ENCODE assay signal across 1 cellular context in the genomic region with DNA sequence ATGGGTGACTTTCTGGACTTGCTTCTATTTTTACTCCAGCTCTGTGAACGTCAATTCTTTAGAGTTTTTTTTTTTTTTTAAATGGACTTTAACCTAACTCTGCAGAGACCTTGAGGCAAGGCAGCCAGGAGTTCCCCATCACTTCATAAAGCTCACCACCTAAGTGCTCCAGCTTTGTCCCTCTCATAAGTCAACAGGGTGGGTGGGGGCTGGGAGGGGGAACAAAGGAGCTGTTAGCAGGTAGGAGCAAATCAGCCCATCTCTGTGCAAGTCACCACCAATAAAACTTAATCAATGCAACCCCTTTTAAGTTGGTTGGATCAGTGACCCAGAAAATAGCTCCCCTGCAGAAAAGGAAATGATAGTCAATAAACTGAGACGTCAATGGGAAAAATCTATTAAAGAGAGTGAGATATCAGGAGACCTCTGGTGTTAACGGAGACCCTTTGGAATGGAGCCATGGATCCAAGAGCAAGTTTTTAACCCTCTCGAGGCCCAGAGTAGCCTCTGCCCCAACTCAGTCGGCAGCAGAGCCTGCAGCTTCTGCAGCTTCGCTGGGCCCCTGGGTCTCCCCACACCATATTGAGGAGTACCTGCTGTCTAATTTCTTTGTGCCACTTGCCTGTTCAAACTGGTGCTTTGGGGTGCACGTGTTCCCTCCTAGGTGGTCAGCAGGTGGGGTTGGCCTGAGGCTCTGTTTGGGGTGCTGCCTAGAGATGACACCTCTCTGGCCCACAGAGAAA.
TF ChIP-seq lines count a peak whose summit lies in the region.

No MANE protein-coding gene starts in this region.

TF ChIP-seq in HEK293, 187 proteins besides CTCF, POLR2A, EP300 and RAD21 (continued from another document and continues in another):
- TF ChIP-seq ZNF843 (tag by site-specific recombination; IDR thresholded peaks at IDR 0.05), result peak; percentile 97
- no peak for TF ChIP-seq ZNF174 (tag by site-specific recombination; IDR thresholded peaks at IDR 0.05)
- TF ChIP-seq, protein P1, sequence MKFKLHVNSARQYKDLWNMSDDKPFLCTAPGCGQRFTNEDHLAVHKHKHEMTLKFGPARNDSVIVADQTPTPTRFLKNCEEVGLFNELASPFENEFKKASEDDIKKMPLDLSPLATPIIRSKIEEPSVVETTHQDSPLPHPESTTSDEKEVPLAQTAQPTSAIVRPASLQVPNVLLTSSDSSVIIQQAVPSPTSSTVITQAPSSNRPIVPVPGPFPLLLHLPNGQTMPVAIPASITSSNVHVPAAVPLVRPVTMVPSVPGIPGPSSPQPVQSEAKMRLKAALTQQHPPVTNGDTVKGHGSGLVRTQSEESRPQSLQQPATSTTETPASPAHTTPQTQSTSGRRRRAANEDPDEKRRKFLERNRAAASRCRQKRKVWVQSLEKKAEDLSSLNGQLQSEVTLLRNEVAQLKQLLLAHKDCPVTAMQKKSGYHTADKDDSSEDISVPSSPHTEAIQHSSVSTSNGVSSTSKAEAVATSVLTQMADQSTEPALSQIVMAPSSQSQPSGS (tag by site-specific recombination; IDR thresholded peaks at IDR 0.05; ENCODE audit: low read depth), result 0 out of 2 replicates have a peak, but pooled peaks have one; percentile 31
- TF ChIP-seq, protein P2, sequence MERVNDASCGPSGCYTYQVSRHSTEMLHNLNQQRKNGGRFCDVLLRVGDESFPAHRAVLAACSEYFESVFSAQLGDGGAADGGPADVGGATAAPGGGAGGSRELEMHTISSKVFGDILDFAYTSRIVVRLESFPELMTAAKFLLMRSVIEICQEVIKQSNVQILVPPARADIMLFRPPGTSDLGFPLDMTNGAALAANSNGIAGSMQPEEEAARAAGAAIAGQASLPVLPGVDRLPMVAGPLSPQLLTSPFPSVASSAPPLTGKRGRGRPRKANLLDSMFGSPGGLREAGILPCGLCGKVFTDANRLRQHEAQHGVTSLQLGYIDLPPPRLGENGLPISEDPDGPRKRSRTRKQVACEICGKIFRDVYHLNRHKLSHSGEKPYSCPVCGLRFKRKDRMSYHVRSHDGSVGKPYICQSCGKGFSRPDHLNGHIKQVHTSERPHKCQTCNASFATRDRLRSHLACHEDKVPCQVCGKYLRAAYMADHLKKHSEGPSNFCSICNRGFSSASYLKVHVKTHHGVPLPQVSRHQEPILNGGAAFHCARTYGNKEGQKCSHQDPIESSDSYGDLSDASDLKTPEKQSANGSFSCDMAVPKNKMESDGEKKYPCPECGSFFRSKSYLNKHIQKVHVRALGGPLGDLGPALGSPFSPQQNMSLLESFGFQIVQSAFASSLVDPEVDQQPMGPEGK (tag by site-specific recombination; IDR thresholded peaks at IDR 0.05), result peak; percentile 35; the same call in 1 of the 2 replicates
- TF ChIP-seq ZNF341 (tag by site-specific recombination; IDR thresholded peaks at IDR 0.05; ENCODE audit: low read depth), result no peak
- no peak for TF ChIP-seq ZNF202 (tag by site-specific recombination; IDR thresholded peaks at IDR 0.05; ENCODE audit: borderline replicate concordance)
- TF ChIP-seq, protein P3, sequence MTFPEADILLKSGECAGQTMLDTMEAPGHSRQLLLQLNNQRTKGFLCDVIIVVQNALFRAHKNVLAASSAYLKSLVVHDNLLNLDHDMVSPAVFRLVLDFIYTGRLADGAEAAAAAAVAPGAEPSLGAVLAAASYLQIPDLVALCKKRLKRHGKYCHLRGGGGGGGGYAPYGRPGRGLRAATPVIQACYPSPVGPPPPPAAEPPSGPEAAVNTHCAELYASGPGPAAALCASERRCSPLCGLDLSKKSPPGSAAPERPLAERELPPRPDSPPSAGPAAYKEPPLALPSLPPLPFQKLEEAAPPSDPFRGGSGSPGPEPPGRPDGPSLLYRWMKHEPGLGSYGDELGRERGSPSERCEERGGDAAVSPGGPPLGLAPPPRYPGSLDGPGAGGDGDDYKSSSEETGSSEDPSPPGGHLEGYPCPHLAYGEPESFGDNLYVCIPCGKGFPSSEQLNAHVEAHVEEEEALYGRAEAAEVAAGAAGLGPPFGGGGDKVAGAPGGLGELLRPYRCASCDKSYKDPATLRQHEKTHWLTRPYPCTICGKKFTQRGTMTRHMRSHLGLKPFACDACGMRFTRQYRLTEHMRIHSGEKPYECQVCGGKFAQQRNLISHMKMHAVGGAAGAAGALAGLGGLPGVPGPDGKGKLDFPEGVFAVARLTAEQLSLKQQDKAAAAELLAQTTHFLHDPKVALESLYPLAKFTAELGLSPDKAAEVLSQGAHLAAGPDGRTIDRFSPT (tag by site-specific recombination; IDR thresholded peaks at IDR 0.05), result peak; percentile 66
- TF ChIP-seq, protein P4, sequence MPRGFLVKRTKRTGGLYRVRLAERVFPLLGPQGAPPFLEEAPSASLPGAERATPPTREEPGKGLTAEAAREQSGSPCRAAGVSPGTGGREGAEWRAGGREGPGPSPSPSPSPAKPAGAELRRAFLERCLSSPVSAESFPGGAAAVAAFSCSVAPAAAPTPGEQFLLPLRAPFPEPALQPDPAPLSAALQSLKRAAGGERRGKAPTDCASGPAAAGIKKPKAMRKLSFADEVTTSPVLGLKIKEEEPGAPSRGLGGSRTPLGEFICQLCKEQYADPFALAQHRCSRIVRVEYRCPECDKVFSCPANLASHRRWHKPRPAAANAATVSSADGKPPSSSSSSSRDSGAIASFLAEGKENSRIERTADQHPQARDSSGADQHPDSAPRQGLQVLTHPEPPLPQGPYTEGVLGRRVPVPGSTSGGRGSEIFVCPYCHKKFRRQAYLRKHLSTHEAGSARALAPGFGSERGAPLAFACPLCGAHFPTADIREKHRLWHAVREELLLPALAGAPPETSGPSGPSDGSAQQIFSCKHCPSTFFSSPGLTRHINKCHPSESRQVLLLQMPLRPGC (tag by site-specific recombination; IDR thresholded peaks at IDR 0.05), result peak; percentile 29; the same call in 1 of the 2 replicates
- 0 out of 2 replicates have a peak, but pooled peaks have one; percentile 16 for TF ChIP-seq ZSCAN16 (tag by site-specific recombination; IDR thresholded peaks at IDR 0.05)
- TF ChIP-seq FEZF1 (tag by site-specific recombination; IDR thresholded peaks at IDR 0.05), result peak; percentile 95
- peak; percentile 63; the same call in 1 of the 2 replicates for TF ChIP-seq ZEB2 (tag by site-specific recombination; IDR thresholded peaks at IDR 0.05)
- TF ChIP-seq, protein P5, sequence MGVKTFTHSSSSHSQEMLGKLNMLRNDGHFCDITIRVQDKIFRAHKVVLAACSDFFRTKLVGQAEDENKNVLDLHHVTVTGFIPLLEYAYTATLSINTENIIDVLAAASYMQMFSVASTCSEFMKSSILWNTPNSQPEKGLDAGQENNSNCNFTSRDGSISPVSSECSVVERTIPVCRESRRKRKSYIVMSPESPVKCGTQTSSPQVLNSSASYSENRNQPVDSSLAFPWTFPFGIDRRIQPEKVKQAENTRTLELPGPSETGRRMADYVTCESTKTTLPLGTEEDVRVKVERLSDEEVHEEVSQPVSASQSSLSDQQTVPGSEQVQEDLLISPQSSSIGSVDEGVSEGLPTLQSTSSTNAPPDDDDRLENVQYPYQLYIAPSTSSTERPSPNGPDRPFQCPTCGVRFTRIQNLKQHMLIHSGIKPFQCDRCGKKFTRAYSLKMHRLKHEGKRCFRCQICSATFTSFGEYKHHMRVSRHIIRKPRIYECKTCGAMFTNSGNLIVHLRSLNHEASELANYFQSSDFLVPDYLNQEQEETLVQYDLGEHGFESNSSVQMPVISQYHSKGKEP (tag by site-specific recombination; IDR thresholded peaks at IDR 0.05), result 0 out of 2 replicates have a peak, but pooled peaks have one; percentile 45
- TF ChIP-seq, protein P6, sequence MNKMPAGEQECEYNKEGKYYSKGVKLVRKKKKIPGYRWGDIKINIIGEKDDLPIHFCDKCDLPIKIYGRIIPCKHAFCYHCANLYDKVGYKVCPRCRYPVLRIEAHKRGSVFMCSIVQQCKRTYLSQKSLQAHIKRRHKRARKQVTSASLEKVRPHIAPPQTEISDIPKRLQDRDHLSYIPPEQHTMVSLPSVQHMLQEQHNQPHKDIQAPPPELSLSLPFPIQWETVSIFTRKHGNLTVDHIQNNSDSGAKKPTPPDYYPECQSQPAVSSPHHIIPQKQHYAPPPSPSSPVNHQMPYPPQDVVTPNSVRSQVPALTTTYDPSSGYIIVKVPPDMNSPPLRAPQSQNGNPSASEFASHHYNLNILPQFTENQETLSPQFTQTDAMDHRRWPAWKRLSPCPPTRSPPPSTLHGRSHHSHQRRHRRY (tag by site-specific recombination; IDR thresholded peaks at IDR 0.05), result no peak
- peak; percentile 92 for TF ChIP-seq OSR2 (tag by site-specific recombination; IDR thresholded peaks at IDR 0.05)
- no peak for TF ChIP-seq ZNF138 (tag by site-specific recombination; IDR thresholded peaks at IDR 0.05; ENCODE audit: borderline replicate concordance)
- no peak for TF ChIP-seq ZNF707 (tag by site-specific recombination; IDR thresholded peaks at IDR 0.05)
- TF ChIP-seq, protein P7, sequence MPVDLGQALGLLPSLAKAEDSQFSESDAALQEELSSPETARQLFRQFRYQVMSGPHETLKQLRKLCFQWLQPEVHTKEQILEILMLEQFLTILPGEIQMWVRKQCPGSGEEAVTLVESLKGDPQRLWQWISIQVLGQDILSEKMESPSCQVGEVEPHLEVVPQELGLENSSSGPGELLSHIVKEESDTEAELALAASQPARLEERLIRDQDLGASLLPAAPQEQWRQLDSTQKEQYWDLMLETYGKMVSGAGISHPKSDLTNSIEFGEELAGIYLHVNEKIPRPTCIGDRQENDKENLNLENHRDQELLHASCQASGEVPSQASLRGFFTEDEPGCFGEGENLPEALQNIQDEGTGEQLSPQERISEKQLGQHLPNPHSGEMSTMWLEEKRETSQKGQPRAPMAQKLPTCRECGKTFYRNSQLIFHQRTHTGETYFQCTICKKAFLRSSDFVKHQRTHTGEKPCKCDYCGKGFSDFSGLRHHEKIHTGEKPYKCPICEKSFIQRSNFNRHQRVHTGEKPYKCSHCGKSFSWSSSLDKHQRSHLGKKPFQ (tag by site-specific recombination; IDR thresholded peaks at IDR 0.05), result peak; percentile 86
- TF ChIP-seq KLF10 (tag by site-specific recombination; IDR thresholded peaks at IDR 0.05), result peak; percentile 80
- no peak for TF ChIP-seq ZNF274 (IDR thresholded peaks at IDR 0.05; ENCODE audit: low read length)
- TF ChIP-seq ZNF274 (tag by site-specific recombination; IDR thresholded peaks at IDR 0.05; ENCODE audit: borderline replicate concordance), result no peak
- TF ChIP-seq ZNF747 (tag by site-specific recombination; IDR thresholded peaks at IDR 0.05), result no peak
- TF ChIP-seq ZFP37 (tag by site-specific recombination; IDR thresholded peaks at IDR 0.05), result no peak
- peak; percentile 78; the same call in 1 of the 2 replicates for TF ChIP-seq OVOL3 (tag by site-specific recombination; IDR thresholded peaks at IDR 0.05)
- TF ChIP-seq ZBTB8A (tag by site-specific recombination; IDR thresholded peaks at IDR 0.05), result peak; percentile 51; the same call in 1 of the 2 replicates
- TF ChIP-seq ZBTB20 (tag by site-specific recombination; IDR thresholded peaks at IDR 0.05), result no peak
- peak; percentile 78; the same call in 1 of the 2 replicates for TF ChIP-seq ZNF133 (tag by site-specific recombination; IDR thresholded peaks at IDR 0.05)
- no peak for TF ChIP-seq KLF16 (tag by site-specific recombination; IDR thresholded peaks at IDR 0.05)
- TF ChIP-seq TCF7L2 (IDR thresholded peaks at IDR 0.05; ENCODE audit: borderline replicate concordance, low read depth, low read length), result peak; percentile 96
- TF ChIP-seq ZNF596 (tag by site-specific recombination; IDR thresholded peaks at IDR 0.05), result peak; percentile 78
- TF ChIP-seq, protein P8, sequence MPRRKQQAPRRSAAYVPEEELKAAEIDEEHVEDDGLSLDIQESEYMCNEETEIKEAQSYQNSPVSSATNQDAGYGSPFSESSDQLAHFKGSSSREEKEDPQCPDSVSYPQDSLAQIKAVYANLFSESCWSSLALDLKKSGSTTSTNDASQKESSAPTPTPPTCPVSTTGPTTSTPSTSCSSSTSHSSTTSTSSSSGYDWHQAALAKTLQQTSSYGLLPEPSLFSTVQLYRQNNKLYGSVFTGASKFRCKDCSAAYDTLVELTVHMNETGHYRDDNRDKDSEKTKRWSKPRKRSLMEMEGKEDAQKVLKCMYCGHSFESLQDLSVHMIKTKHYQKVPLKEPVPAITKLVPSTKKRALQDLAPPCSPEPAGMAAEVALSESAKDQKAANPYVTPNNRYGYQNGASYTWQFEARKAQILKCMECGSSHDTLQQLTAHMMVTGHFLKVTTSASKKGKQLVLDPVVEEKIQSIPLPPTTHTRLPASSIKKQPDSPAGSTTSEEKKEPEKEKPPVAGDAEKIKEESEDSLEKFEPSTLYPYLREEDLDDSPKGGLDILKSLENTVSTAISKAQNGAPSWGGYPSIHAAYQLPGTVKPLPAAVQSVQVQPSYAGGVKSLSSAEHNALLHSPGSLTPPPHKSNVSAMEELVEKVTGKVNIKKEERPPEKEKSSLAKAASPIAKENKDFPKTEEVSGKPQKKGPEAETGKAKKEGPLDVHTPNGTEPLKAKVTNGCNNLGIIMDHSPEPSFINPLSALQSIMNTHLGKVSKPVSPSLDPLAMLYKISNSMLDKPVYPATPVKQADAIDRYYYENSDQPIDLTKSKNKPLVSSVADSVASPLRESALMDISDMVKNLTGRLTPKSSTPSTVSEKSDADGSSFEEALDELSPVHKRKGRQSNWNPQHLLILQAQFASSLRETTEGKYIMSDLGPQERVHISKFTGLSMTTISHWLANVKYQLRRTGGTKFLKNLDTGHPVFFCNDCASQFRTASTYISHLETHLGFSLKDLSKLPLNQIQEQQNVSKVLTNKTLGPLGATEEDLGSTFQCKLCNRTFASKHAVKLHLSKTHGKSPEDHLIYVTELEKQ (tag by site-specific recombination; IDR thresholded peaks at IDR 0.05; ENCODE audit: borderline replicate concordance), result peak; percentile 53; the same call in 1 of the 2 replicates
- TF ChIP-seq, protein P9, sequence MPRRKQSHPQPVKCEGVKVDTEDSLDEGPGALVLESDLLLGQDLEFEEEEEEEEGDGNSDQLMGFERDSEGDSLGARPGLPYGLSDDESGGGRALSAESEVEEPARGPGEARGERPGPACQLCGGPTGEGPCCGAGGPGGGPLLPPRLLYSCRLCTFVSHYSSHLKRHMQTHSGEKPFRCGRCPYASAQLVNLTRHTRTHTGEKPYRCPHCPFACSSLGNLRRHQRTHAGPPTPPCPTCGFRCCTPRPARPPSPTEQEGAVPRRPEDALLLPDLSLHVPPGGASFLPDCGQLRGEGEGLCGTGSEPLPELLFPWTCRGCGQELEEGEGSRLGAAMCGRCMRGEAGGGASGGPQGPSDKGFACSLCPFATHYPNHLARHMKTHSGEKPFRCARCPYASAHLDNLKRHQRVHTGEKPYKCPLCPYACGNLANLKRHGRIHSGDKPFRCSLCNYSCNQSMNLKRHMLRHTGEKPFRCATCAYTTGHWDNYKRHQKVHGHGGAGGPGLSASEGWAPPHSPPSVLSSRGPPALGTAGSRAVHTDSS (tag by site-specific recombination; IDR thresholded peaks at IDR 0.05), result no peak
- no peak for TF ChIP-seq BCL11A (tag by site-specific recombination; IDR thresholded peaks at IDR 0.05; ENCODE audit: low read depth)
- TF ChIP-seq, protein P10, sequence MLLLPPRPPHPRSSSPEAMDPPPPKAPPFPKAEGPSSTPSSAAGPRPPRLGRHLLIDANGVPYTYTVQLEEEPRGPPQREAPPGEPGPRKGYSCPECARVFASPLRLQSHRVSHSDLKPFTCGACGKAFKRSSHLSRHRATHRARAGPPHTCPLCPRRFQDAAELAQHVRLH (tag by site-specific recombination; IDR thresholded peaks at IDR 0.05), result peak; percentile 96
- peak; percentile 77 for TF ChIP-seq IKZF3 (tag by site-specific recombination; IDR thresholded peaks at IDR 0.05)
- TF ChIP-seq ZSCAN30 (tag by site-specific recombination; IDR thresholded peaks at IDR 0.05), result peak; percentile 86
- TF ChIP-seq GFI1B (tag by site-specific recombination; IDR thresholded peaks at IDR 0.05), result peak; percentile 91
- no peak for TF ChIP-seq MZF1 (tag by site-specific recombination; IDR thresholded peaks at IDR 0.05; ENCODE audit: borderline replicate concordance)
- 0 out of 2 replicates have a peak, but pooled peaks have one; percentile 16 for TF ChIP-seq ZSCAN23 (tag by site-specific recombination; IDR thresholded peaks at IDR 0.05)
- TF ChIP-seq ZFP41 (tag by site-specific recombination; IDR thresholded peaks at IDR 0.05; ENCODE audit: borderline replicate concordance), result no peak
